8 cellular contexts compared by ENCODE assay signal in the genomic region with DNA sequence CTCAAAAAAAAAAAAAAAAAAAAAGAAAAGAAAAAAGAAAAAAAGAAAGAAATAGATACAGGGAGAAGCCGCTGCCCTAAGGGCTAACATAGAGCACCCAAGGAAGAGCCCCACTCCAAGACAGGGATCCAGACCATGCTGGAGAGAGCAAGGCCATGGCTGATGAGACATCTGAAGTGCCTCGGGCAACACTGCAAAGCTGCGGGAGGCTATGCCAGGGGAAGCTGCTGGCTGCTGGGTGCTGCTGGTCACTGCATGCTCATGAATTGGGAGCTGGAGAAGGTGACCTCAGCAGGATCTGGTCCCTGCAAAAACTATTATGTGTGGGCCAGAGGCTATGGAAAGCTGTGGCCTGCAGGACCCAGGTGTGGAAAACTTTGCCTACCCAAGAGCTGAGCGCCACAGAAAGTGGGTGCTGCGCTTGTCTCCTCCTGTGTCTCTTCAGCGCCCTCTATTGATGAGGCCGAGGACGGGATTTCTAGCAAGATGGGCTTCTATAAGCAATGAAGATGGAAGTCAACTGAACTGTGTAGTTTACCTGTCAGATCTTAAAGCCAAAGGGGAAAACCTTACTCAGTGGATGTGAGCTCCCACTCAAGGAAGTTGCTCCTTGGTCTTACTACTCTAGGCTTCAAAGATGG. TPM values are rescaled to one million over a fixed set of nuclear protein-coding genes. Genes with fewer than 3 reads are reported as not detected.
DNase-seq lines count a peak whose midpoint lies in the region; ATAC-seq and FAIRE-seq lines count a peak whose summit lies in the region.

No MANE protein-coding gene starts in this region.

- H3K4me2 ChIP-seq in Karpas-422 (ENCODE audit: low read depth, low read length, poor library complexity, severe bottlenecking), result no peak overlapping the region

- DNase-seq in DMS114 treated with DMSO at 0.1 percent for 48 hours (lab: John Stamatoyannopoulos, UW; ENCODE audit: unreplicated experiment) (peak; percentile 26), Karpas-422 (peak; percentile 94), RCC 7860 (ENCODE audit: low spot score) (peak; percentile 18), fibroblast of the conjunctiva (ENCODE audit: low read depth) (peak; percentile 56), posterior cingulate gyrus (peak in 6 of 10 donors; percentile 38 to 75 (median 44)), urothelium cell line (ENCODE audit: low spot score) (peak; percentile 55)
- DNase-seq in activated T-cell treated with anti-CD3 and anti-CD28 coated beads, Interleukin-2, amount 50 U/mL, for 48 hours, result peak; percentile 80 to 81

- no peaks in the 10 kb centered on the region for H3K9me2 ChIP-seq in Karpas-422 (replicated peaks; ENCODE audit: insufficient read depth, low read length)

- H4K20me1 ChIP-seq in Karpas-422 (ENCODE audit: insufficient read depth, low read depth, low read length), result no peaks in the 10 kb centered on the region

- no peaks in the 10 kb centered on the region for H3K27me3 ChIP-seq in Karpas-422 (ENCODE audit: low read length)

- no peaks in the 10 kb centered on the region for H3K36me3 ChIP-seq in Karpas-422 (ENCODE audit: insufficient read depth, low read length)

- no peak overlapping the region for H3K9ac ChIP-seq in Karpas-422 (ENCODE audit: low read length)

- H3K27ac ChIP-seq in Karpas-422 (ENCODE audit: low read length), result no peak overlapping the region

- H2AFZ ChIP-seq in Karpas-422 (ENCODE audit: low read length), result no peak overlapping the region

- H3K4me3 ChIP-seq in Karpas-422 (ENCODE audit: low read length), result no peak overlapping the region

- no peaks in the 10 kb centered on the region for H3K79me2 ChIP-seq in Karpas-422 (ENCODE audit: low read length)

- ATAC-seq in GM21526 (IDR thresholded peaks at IDR 0.05; ENCODE audit: low FRiP score, unreplicated experiment), result no peak

- H3K9me3 ChIP-seq in Karpas-422 (ENCODE audit: low read length), result no peaks in the 10 kb centered on the region

- peaks cover 6% of the 10 kb centered on the region for H3K4me1 ChIP-seq in Karpas-422 (ENCODE audit: low read length)

- FAIRE-seq in RCC 7860 (lab: Jason Lieb, UNC), result no peak
- FAIRE-seq in urothelium cell line (lab: Jason Lieb, UNC), result no peak

- intact Hi-C loops in posterior cingulate gyrus (cut with DNase I), result loop anchor here (5.0 kb wide), 1 partner anchor 77 kb away; no protein-coding TSS in a partner anchor

RNA-seq across cellular contexts. Expression of gene SLC29A2, which starts 17.3 kb away (rescaled TPM):
- 0.15 and 0.90 TPM in 2 replicates for total RNA-seq in Karpas-422 (2014; rRNA removed; shearing (Covaris generic); ENCODE audit: low replicate concordance)

RNA-seq across cellular contexts. Expression of gene NPAS4, which starts 32.0 kb away (rescaled TPM):
- not detected in 2 replicates for total RNA-seq in Karpas-422 (2014; rRNA removed; shearing (Covaris generic); ENCODE audit: low replicate concordance)

RNA-seq across cellular contexts. Expression of gene B4GAT1, which starts 41.4 kb away (rescaled TPM):
- total RNA-seq in Karpas-422 (2014; rRNA removed; shearing (Covaris generic); ENCODE audit: low replicate concordance), result 10.6 and 11.9 TPM in 2 replicates

RNA-seq across cellular contexts. Expression of gene BRMS1, which starts 44.0 kb away (rescaled TPM):
- 32.0 and 57.1 TPM in 2 replicates for total RNA-seq in Karpas-422 (2014; rRNA removed; shearing (Covaris generic); ENCODE audit: low replicate concordance)

RNA-seq across cellular contexts. Expression of gene MRPL11, which starts 49.8 kb away (rescaled TPM):
- 69.6 and 80.4 TPM in 2 replicates for total RNA-seq in Karpas-422 (2014; rRNA removed; shearing (Covaris generic); ENCODE audit: low replicate concordance)

Comparison
In these comparisons a context has a peak if more than half of its experiments do, and no peak if none do; other contexts are left out.
1. DNase-seq: peak in every context shown above with its lines; median percentile 94 in Karpas-422; 80 in activated T-cell treated with anti-CD3 and anti-CD28 coated beads, Interleukin-2, amount 50 U/mL, for 48 hours; 56 in fibroblast of the conjunctiva; 55 in urothelium cell line; 44 in posterior cingulate gyrus; 26 in DMS114 treated with DMSO at 0.1 percent for 48 hours; 18 in RCC 7860.